In genomic region chr5:108074626-108075025, GRCh38 we compare ENCODE assay signal across 15 cellular contexts.
A peak's percentile ranks its signal among the peaks of the same experiment; 100 is the strongest.
DNase-seq lines count a peak whose midpoint lies in the region; FAIRE-seq and TF ChIP-seq lines count a peak whose summit lies in the region.
"Had no signal": no experiment of that assay in that cellular context is flagged by ENCODE, and none has a peak within 500 bp of the region (broad histone marks: within the 10 kb centered on the region; RNA-seq: fewer than 3 reads in every experiment).

No MANE protein-coding gene starts in this region.

- H3K27me3 ChIP-seq in HUES48 (ENCODE audit: control insufficient read depth, insufficient read depth, low read length): no peaks in the 10 kb centered on the region

- H3K9ac ChIP-seq in HUES48 (ENCODE audit: low read depth, low read length) (no peak overlapping the region), kidney (ENCODE audit: low read length in 2 of 2) (no peak overlapping the region)

- peaks cover 49% of the 10 kb centered on the region for H3K4me1 ChIP-seq in HUES48 (ENCODE audit: control insufficient read depth, insufficient read depth, low read length)
- H3K4me1 ChIP-seq in kidney (ENCODE audit: control insufficient read depth in 1 of 2, insufficient read depth in 1 of 2, low read depth in 1 of 2, low read length in 2 of 2): no peaks in the 10 kb centered on the region

- no peak for TF ChIP-seq CTCF in kidney (IDR thresholded peaks at IDR 0.05; ENCODE audit: borderline replicate concordance, extremely low read depth, insufficient read depth)

- H3K36me3 ChIP-seq in HUES48 (ENCODE audit: control insufficient read depth, insufficient read depth, low read length) (no peaks in the 10 kb centered on the region), kidney (ENCODE audit: control insufficient read depth in 1 of 2, insufficient read depth in 2 of 2, low read length in 2 of 2) (no peaks in the 10 kb centered on the region)

- H3K4me3 ChIP-seq in HUES48 (ENCODE audit: low read depth, low read length) (0 out of 2 replicates have a peak overlapping the region, but pooled peaks have one; percentile 19), kidney (ENCODE audit: low read length in 2 of 2) (no peak overlapping the region)

- intact Hi-C loops in kidney (cut with DNase I): no loop called here

- H3K27ac ChIP-seq in HUES48 (ENCODE audit: low read depth, low read length) (peak overlapping the region; percentile 37), kidney (ENCODE audit: low read depth in 2 of 2, low read length in 2 of 2) (no peak overlapping the region)
- H3K27ac ChIP-seq: C4-2B had no signal

- FAIRE-seq in islet of Langerhans (lab: Jason Lieb, UNC) (peak; percentile 58), kidney (lab: Jason Lieb, UNC) (no peak)
- FAIRE-seq: GM12892, GM19239 had no signal

- DNase-seq in DMS53 treated with DMSO at 0.1 percent for 48 hours (lab: John Stamatoyannopoulos, UW; ENCODE audit: unreplicated experiment) (peak; percentile 2), SW480 (ENCODE audit: low spot score) (peak; percentile 54), hippocampal formation (lab: John Stamatoyannopoulos, UW) (no peak), kidney (no peak), NCI-H2196 (lab: John Stamatoyannopoulos, UW; ENCODE audit: unreplicated experiment) (no peak)
- DNase-seq in activated effector memory CD4-positive, alpha-beta T cell treated with Interleukin-2 at 50 U/mL for 16 hours: no peak
- DNase-seq: ACHN; CD4-positive, alpha-beta memory T cell; DND-41; GDM1 had no signal

- 0 out of 2 replicates have a peak, but pooled peaks cover 5% of the 10 kb centered on the region for H3K9me3 ChIP-seq in HUES48 (ENCODE audit: control insufficient read depth, insufficient read depth, low read length)
- no peaks in the 10 kb centered on the region for H3K9me3 ChIP-seq in kidney (ENCODE audit: control insufficient read depth in 1 of 2, low read length in 2 of 2)

Comparison
In these comparisons a context has a peak if more than half of its experiments do, and no peak if none do; other contexts are left out.
1. DNase-seq: peak in DMS53 treated with DMSO at 0.1 percent for 48 hours (single experiment) and SW480 (single experiment); none in hippocampal formation (0 of 2), kidney (single experiment), NCI-H2196 (single experiment) and activated effector memory CD4-positive, alpha-beta T cell treated with Interleukin-2 at 50 U/mL for 16 hours (single experiment).